ENCODE assay signal across 1 cellular context in genomic region chr16:85688586-85689284, GRCh38.
A peak's percentile ranks its signal among the peaks of the same experiment; 100 is the strongest.
TF ChIP-seq lines count a peak whose summit lies in the region.

Gene GINS2, minus strand, starts transcription at chr16:85688954. Its CDS starts 56 bp downstream, at chr16:85688898.

TF ChIP-seq in K562, 482 proteins besides CTCF, POLR2A, EP300 and RAD21 (continued from another document and continues in another):
- peak; percentile 90 for TF ChIP-seq MGA (IDR thresholded peaks at IDR 0.05)
- TF ChIP-seq KDM2B (CRISPR knock-in tag; IDR thresholded peaks at IDR 0.05): 0 out of 2 replicates have a peak, but pooled peaks have one; percentile 49
- TF ChIP-seq HDAC1 (IDR thresholded peaks at IDR 0.05): peak in 1 of 2 experiments; percentile 83; a peak in 2 of 4 replicates
- no peak for TF ChIP-seq ZNF76 (CRISPR knock-in tag; IDR thresholded peaks at IDR 0.05; ENCODE audit: borderline replicate concordance)
- no peak for TF ChIP-seq ZFP30 (CRISPR knock-in tag; IDR thresholded peaks at IDR 0.05; ENCODE audit: borderline replicate concordance)
- TF ChIP-seq ZNF512 (tag; IDR thresholded peaks at IDR 0.05): no peak
- no peak for TF ChIP-seq SLC30A9 (CRISPR knock-in tag; IDR thresholded peaks at IDR 0.05)
- TF ChIP-seq ZNF77 (CRISPR knock-in tag; IDR thresholded peaks at IDR 0.05): no peak
- no peak for TF ChIP-seq RHOXF2B (CRISPR knock-in tag; conservative IDR thresholded peaks at IDR 0.05)
- no peak for TF ChIP-seq ZNF217 (CRISPR knock-in tag; IDR thresholded peaks at IDR 0.05)
- TF ChIP-seq PREB (CRISPR knock-in tag; IDR thresholded peaks at IDR 0.05): no peak
- TF ChIP-seq SMARCE1 (IDR thresholded peaks at IDR 0.05): no peak
- TF ChIP-seq SMAD2 (IDR thresholded peaks at IDR 0.05; ENCODE audit: low read depth, low read length): no peak
- TF ChIP-seq MEF2A (IDR thresholded peaks at IDR 0.05; ENCODE audit: control insufficient read depth, low read depth, low read length): no peak
- no peak for TF ChIP-seq MXD1 (CRISPR knock-in tag; IDR thresholded peaks at IDR 0.05; ENCODE audit: borderline replicate concordance, poor library complexity, severe bottlenecking)
- no peak for TF ChIP-seq BMI1 (IDR thresholded peaks at IDR 0.05; ENCODE audit: low read length)
- no peak for TF ChIP-seq TOE1 (IDR thresholded peaks at IDR 0.05; ENCODE audit: borderline replicate concordance)
- TF ChIP-seq TOE1 (CRISPR knock-in tag; IDR thresholded peaks at IDR 0.05; ENCODE audit: borderline replicate concordance, low read depth): no peak
- TF ChIP-seq MCM2 (IDR thresholded peaks at IDR 0.05; ENCODE audit: low read depth): no peak
- no peak; the same call in 1 of the 2 replicates for TF ChIP-seq HLTF (IDR thresholded peaks at IDR 0.05)
- peak; percentile 89 for TF ChIP-seq GABPA (tag; conservative IDR thresholded peaks at IDR 0.05; ENCODE audit: low read depth)
- peak; percentile 69 for TF ChIP-seq NEUROD1 (IDR thresholded peaks at IDR 0.05; ENCODE audit: borderline replicate concordance, low read depth, low read length, partially characterized antibody)
- no peak for TF ChIP-seq COPS2 (conservative IDR thresholded peaks at IDR 0.05)
- TF ChIP-seq TAL1 (IDR thresholded peaks at IDR 0.05): no peak
- TF ChIP-seq ZNF282 (CRISPR knock-in tag; IDR thresholded peaks at IDR 0.05): peak; percentile 62; the same call in 1 of the 2 replicates
- TF ChIP-seq HNRNPL (IDR thresholded peaks at IDR 0.05; ENCODE audit: low read depth, low read length): no peak
- no peak for TF ChIP-seq ZNF133 (CRISPR knock-in tag; IDR thresholded peaks at IDR 0.05)
- TF ChIP-seq SAP30 (IDR thresholded peaks at IDR 0.05; ENCODE audit: borderline replicate concordance, insufficient read depth, low read depth, low read length, poor library complexity, severe bottlenecking): peak; percentile 88
- no peak for TF ChIP-seq TAF15 (IDR thresholded peaks at IDR 0.05; ENCODE audit: low read depth, low read length)
- TF ChIP-seq ZBTB12 (CRISPR knock-in tag; IDR thresholded peaks at IDR 0.05): no peak
- no peak for TF ChIP-seq ZFPM2 (CRISPR knock-in tag; IDR thresholded peaks at IDR 0.05)
- TF ChIP-seq MLX (CRISPR knock-in tag; conservative IDR thresholded peaks at IDR 0.05): no peak
- no peak for TF ChIP-seq BRF1 (IDR thresholded peaks at IDR 0.05; ENCODE audit: borderline replicate concordance, extremely low read depth, insufficient read length)
- TF ChIP-seq SRSF9 (IDR thresholded peaks at IDR 0.05; ENCODE audit: borderline replicate concordance, low read depth, low read length): no peak
- TF ChIP-seq ETV1 (tag; conservative IDR thresholded peaks at IDR 0.05; ENCODE audit: low read depth): no peak
- TF ChIP-seq HBP1 (CRISPR knock-in tag; IDR thresholded peaks at IDR 0.05): no peak
- TF ChIP-seq XRCC4 (IDR thresholded peaks at IDR 0.05; ENCODE audit: extremely low read depth, insufficient read depth, insufficient read length): no peak
- no peak for TF ChIP-seq JUN (IDR thresholded peaks at IDR 0.05; ENCODE audit: borderline replicate concordance, low read depth, low read length)
- no peak for TF ChIP-seq JUN (CRISPR knock-in tag; IDR thresholded peaks at IDR 0.05; ENCODE audit: borderline replicate concordance)
- peak; percentile 33; the same call in 1 of the 2 replicates for TF ChIP-seq NKRF (IDR thresholded peaks at IDR 0.05; ENCODE audit: borderline replicate concordance)
- no peak for TF ChIP-seq RBM17 (IDR thresholded peaks at IDR 0.05; ENCODE audit: borderline replicate concordance, low read depth, low read length)
- TF ChIP-seq ZNF75A (CRISPR knock-in tag; IDR thresholded peaks at IDR 0.05): no peak
- no peak for TF ChIP-seq GABPB2 (CRISPR knock-in tag; conservative IDR thresholded peaks at IDR 0.05)
